ENCODE assay signal across 1 cellular context in the genomic region with DNA sequence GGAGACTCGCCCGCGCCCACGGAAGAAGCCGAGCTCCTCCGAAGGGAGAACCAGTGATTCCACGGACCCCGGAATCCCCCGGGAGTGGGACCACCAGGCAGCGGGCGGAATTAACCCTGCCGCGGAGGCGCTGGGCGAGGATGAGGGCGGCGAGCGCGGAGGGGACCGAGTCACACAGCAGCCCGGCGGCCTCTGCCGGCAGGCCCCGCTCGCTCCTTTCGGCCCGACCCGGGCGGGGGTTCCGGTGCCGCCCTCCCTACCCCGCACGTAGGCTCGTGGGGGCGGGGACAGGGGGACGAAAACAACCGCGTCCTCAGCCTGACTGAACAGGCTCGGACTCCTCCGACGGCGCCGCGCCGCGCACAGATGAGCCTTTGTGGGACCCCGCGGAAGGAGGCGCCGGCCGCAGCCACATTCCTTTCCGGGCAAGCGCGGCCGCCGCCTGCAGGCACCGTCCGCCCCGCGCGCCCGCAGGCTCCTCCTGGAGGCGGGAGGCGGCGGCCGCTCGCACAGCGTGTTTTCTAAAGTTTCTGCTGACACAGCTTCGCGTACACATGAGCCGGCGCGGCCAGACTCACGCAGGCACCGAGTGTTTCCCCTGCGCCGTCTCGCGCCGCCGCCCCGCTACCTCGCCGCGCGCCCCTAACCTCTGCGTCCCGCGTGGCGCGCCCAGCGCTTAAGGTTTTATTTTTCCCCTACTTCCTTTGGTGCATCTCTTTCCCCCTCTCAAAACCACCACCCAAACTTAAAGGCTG.
TF ChIP-seq lines count a peak whose summit lies in the region.

No MANE protein-coding gene starts in this region.

TF ChIP-seq in K562, 482 proteins besides CTCF, POLR2A, EP300 and RAD21 (continued from another document):
- TF ChIP-seq, protein P1, sequence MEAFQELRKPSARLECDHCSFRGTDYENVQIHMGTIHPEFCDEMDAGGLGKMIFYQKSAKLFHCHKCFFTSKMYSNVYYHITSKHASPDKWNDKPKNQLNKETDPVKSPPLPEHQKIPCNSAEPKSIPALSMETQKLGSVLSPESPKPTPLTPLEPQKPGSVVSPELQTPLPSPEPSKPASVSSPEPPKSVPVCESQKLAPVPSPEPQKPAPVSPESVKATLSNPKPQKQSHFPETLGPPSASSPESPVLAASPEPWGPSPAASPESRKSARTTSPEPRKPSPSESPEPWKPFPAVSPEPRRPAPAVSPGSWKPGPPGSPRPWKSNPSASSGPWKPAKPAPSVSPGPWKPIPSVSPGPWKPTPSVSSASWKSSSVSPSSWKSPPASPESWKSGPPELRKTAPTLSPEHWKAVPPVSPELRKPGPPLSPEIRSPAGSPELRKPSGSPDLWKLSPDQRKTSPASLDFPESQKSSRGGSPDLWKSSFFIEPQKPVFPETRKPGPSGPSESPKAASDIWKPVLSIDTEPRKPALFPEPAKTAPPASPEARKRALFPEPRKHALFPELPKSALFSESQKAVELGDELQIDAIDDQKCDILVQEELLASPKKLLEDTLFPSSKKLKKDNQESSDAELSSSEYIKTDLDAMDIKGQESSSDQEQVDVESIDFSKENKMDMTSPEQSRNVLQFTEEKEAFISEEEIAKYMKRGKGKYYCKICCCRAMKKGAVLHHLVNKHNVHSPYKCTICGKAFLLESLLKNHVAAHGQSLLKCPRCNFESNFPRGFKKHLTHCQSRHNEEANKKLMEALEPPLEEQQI (IDR thresholded peaks at IDR 0.05), result no peak
- TF ChIP-seq HDAC6 (IDR thresholded peaks at IDR 0.05; ENCODE audit: low read depth, low read length), result no peak
- TF ChIP-seq NBN (IDR thresholded peaks at IDR 0.05; ENCODE audit: low read depth), result peak; percentile 42
- TF ChIP-seq E2F3 (CRISPR knock-in tag; IDR thresholded peaks at IDR 0.05), result peak; percentile 28; the same call in 1 of the 2 replicates
- TF ChIP-seq SRSF7 (optimal IDR thresholded peaks at IDR 0.05; ENCODE audit: low read depth, low read length), result no peak
- TF ChIP-seq ZNF408 (CRISPR knock-in tag; IDR thresholded peaks at IDR 0.05; ENCODE audit: low read depth), result no peak
- peak; percentile 83 for TF ChIP-seq MBD2 (IDR thresholded peaks at IDR 0.05; ENCODE audit: borderline replicate concordance, low read depth)
- peak; percentile 17; the same call in 1 of the 2 replicates for TF ChIP-seq SMARCA4 (IDR thresholded peaks at IDR 0.05)
- no peak for TF ChIP-seq STAT5B (CRISPR knock-in tag; IDR thresholded peaks at IDR 0.05)
- no peak; the same call in 1 of the 2 replicates for TF ChIP-seq RAD51 (IDR thresholded peaks at IDR 0.05; ENCODE audit: borderline replicate concordance, low read depth)
- no peak; the same call in 1 of the 2 replicates for TF ChIP-seq ZNF583 (CRISPR knock-in tag; IDR thresholded peaks at IDR 0.05)
- peak; percentile 92 for TF ChIP-seq EP400 (IDR thresholded peaks at IDR 0.05)
- TF ChIP-seq CREM (IDR thresholded peaks at IDR 0.05; ENCODE audit: low read depth), result peak; percentile 68
- TF ChIP-seq NFE2 (IDR thresholded peaks at IDR 0.05; ENCODE audit: low read depth), result no peak; the same call in 1 of the 2 replicates
- peak; percentile 43 for TF ChIP-seq ZNF431 (CRISPR knock-in tag; IDR thresholded peaks at IDR 0.05)
- TF ChIP-seq RBBP5 (IDR thresholded peaks at IDR 0.05; ENCODE audit: borderline replicate concordance, insufficient read depth, low read length, poor library complexity, severe bottlenecking), result peak; percentile 90
- no peak for TF ChIP-seq XRCC3 (IDR thresholded peaks at IDR 0.05)
- TF ChIP-seq FOXM1 (IDR thresholded peaks at IDR 0.05; ENCODE audit: low read depth), result no peak
- TF ChIP-seq FOXM1 (CRISPR knock-in tag; IDR thresholded peaks at IDR 0.05; ENCODE audit: low read depth), result no peak; the same call in 1 of the 2 replicates
- TF ChIP-seq TFAM (CRISPR knock-in tag; conservative IDR thresholded peaks at IDR 0.05), result no peak
- TF ChIP-seq ATF2 (CRISPR knock-in tag; IDR thresholded peaks at IDR 0.05), result no peak
- TF ChIP-seq HDAC1 (IDR thresholded peaks at IDR 0.05), result peak in 1 of 2 experiments; percentile 80; a peak in 2 of 4 replicates
- TF ChIP-seq SNRNP70 (optimal IDR thresholded peaks at IDR 0.05; ENCODE audit: low read depth, low read length), result no peak
- TF ChIP-seq ZNF766 (CRISPR knock-in tag; conservative IDR thresholded peaks at IDR 0.05), result peak; percentile 61; the same call in 1 of the 2 replicates
- TF ChIP-seq CC2D1A (IDR thresholded peaks at IDR 0.05), result peak; percentile 45; the same call in 1 of the 2 replicates
- TF ChIP-seq ZKSCAN8 (CRISPR knock-in tag; IDR thresholded peaks at IDR 0.05), result no peak
- TF ChIP-seq JUNB (CRISPR knock-in tag; conservative IDR thresholded peaks at IDR 0.05), result peak; percentile 35; the same call in 1 of the 2 replicates
- TF ChIP-seq, protein P2, sequence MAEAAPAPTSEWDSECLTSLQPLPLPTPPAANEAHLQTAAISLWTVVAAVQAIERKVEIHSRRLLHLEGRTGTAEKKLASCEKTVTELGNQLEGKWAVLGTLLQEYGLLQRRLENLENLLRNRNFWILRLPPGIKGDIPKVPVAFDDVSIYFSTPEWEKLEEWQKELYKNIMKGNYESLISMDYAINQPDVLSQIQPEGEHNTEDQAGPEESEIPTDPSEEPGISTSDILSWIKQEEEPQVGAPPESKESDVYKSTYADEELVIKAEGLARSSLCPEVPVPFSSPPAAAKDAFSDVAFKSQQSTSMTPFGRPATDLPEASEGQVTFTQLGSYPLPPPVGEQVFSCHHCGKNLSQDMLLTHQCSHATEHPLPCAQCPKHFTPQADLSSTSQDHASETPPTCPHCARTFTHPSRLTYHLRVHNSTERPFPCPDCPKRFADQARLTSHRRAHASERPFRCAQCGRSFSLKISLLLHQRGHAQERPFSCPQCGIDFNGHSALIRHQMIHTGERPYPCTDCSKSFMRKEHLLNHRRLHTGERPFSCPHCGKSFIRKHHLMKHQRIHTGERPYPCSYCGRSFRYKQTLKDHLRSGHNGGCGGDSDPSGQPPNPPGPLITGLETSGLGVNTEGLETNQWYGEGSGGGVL (CRISPR knock-in tag; IDR thresholded peaks at IDR 0.05), result no peak
- TF ChIP-seq ASH1L (IDR thresholded peaks at IDR 0.05; ENCODE audit: borderline replicate concordance, low read depth, partially characterized antibody), result no peak
- TF ChIP-seq ATF1 (CRISPR knock-in tag; IDR thresholded peaks at IDR 0.05), result no peak
- TF ChIP-seq ATF1 (tag; IDR thresholded peaks at IDR 0.05), result peak; percentile 91
- no peak for TF ChIP-seq PTBP1 (IDR thresholded peaks at IDR 0.05; ENCODE audit: low read depth, low read length)
- peak; percentile 66 for TF ChIP-seq SIN3B (IDR thresholded peaks at IDR 0.05; ENCODE audit: low read depth)
- TF ChIP-seq RBFOX2 (IDR thresholded peaks at IDR 0.05; ENCODE audit: low read depth, low read length), result peak; percentile 99
- no peak for TF ChIP-seq SRSF9 (IDR thresholded peaks at IDR 0.05; ENCODE audit: borderline replicate concordance, low read depth, low read length)
- TF ChIP-seq NCOA6 (IDR thresholded peaks at IDR 0.05), result peak; percentile 58
